In genomic region chr12:47851303-47851952, GRCh38 we compare ENCODE assay signal across 1 cellular context.
TF ChIP-seq lines count a peak whose summit lies in the region.

No MANE protein-coding gene starts in this region.

TF ChIP-seq in K562, 482 proteins besides CTCF, POLR2A, EP300 and RAD21 (continued from another document):
- TF ChIP-seq MGA (IDR thresholded peaks at IDR 0.05) = no peak
- no peak for TF ChIP-seq BCLAF1 (IDR thresholded peaks at IDR 0.05; ENCODE audit: borderline replicate concordance in 1 of 2, control insufficient read depth in 1 of 2, low read depth in 2 of 2, low read length in 1 of 2)
- 0 out of 2 replicates have a peak, but pooled peaks have one; percentile 43 for TF ChIP-seq MEF2D (tag; conservative IDR thresholded peaks at IDR 0.05; ENCODE audit: low read depth)
- TF ChIP-seq FOXJ2 (tag; IDR thresholded peaks at IDR 0.05) = 0 out of 2 replicates have a peak, but pooled peaks have one; percentile 0
- no peak for TF ChIP-seq ZNF280A (IDR thresholded peaks at IDR 0.05; ENCODE audit: low read depth, partially characterized antibody)
- TF ChIP-seq CGGBP1 (CRISPR knock-in tag; IDR thresholded peaks at IDR 0.05) = no peak
- TF ChIP-seq ESRRB (CRISPR knock-in tag; IDR thresholded peaks at IDR 0.05; ENCODE audit: borderline replicate concordance) = no peak
- no peak for TF ChIP-seq TCF3 (CRISPR knock-in tag; IDR thresholded peaks at IDR 0.05)
- no peak for TF ChIP-seq NELFE (IDR thresholded peaks at IDR 0.05; ENCODE audit: insufficient read depth, insufficient read length)
- TF ChIP-seq EGR1 (conservative IDR thresholded peaks at IDR 0.05) = peak; percentile 23; the same call in 1 of the 2 replicates
- TF ChIP-seq PHB2 (IDR thresholded peaks at IDR 0.05; ENCODE audit: low read depth) = no peak
- no peak for TF ChIP-seq CEBPB (tag; IDR thresholded peaks at IDR 0.05)
- TF ChIP-seq ZNF561 (CRISPR knock-in tag; conservative IDR thresholded peaks at IDR 0.05) = 0 out of 2 replicates have a peak, but pooled peaks have one; percentile 29
- TF ChIP-seq RFX7 (CRISPR knock-in tag; IDR thresholded peaks at IDR 0.05) = no peak
- no peak for TF ChIP-seq SMARCA4 (IDR thresholded peaks at IDR 0.05)
- TF ChIP-seq KLF13 (tag; IDR thresholded peaks at IDR 0.05; ENCODE audit: borderline replicate concordance, low read depth) = no peak
- no peak for TF ChIP-seq E4F1 (CRISPR knock-in tag; IDR thresholded peaks at IDR 0.05; ENCODE audit: borderline replicate concordance)
- peak; percentile 56; the same call in 1 of the 2 replicates for TF ChIP-seq PTRF (tag; IDR thresholded peaks at IDR 0.05)
- TF ChIP-seq PBX2 (CRISPR knock-in tag; IDR thresholded peaks at IDR 0.05; ENCODE audit: low read depth) = no peak
- no peak for TF ChIP-seq PBX2 (tag; conservative IDR thresholded peaks at IDR 0.05; ENCODE audit: low read depth)
- peak; percentile 70 for TF ChIP-seq SMAD4 (CRISPR knock-in tag; conservative IDR thresholded peaks at IDR 0.05)
- TF ChIP-seq ZNF143 (CRISPR knock-in tag; IDR thresholded peaks at IDR 0.05) = no peak
- no peak for TF ChIP-seq LEF1 (IDR thresholded peaks at IDR 0.05)
- TF ChIP-seq ZNF655 (CRISPR knock-in tag; IDR thresholded peaks at IDR 0.05) = no peak
- 0 out of 2 replicates have a peak, but pooled peaks have one; percentile 1 for TF ChIP-seq FOXP1 (CRISPR knock-in tag; IDR thresholded peaks at IDR 0.05)
TF ChIP-seq in K562: peak in this region for 19.
